1 cellular context compared by ENCODE assay signal in genomic region chr19:17489392-17490030, GRCh38.
A peak's percentile ranks its signal among the peaks of the same experiment; 100 is the strongest.
TF ChIP-seq lines count a peak whose summit lies in the region.

No MANE protein-coding gene starts in this region.

TF ChIP-seq in K562, 482 proteins besides CTCF, POLR2A, EP300 and RAD21:
- TF ChIP-seq PREB (CRISPR knock-in tag; IDR thresholded peaks at IDR 0.05) (no peak), BCOR (IDR thresholded peaks at IDR 0.05) (peak; percentile 87), ZNF639 (CRISPR knock-in tag; conservative IDR thresholded peaks at IDR 0.05 in 1 of 2, IDR thresholded peaks at IDR 0.05 in 1 of 2) (no peak), PTBP1 (IDR thresholded peaks at IDR 0.05; ENCODE audit: low read depth, low read length) (0 out of 2 replicates have a peak, but pooled peaks have one; percentile 70), NFE2L1 (tag; IDR thresholded peaks at IDR 0.05; ENCODE audit: borderline replicate concordance, low read depth) (no peak), VEZF1 (CRISPR knock-in tag; IDR thresholded peaks at IDR 0.05) (0 out of 2 replicates have a peak, but pooled peaks have one; percentile 15), KDM1A (IDR thresholded peaks at IDR 0.05) (peak in 1 of 2 experiments; percentile 65; a peak in 2 of 4 replicates), NBN (IDR thresholded peaks at IDR 0.05; ENCODE audit: low read depth) (no peak), SMC3 (conservative IDR thresholded peaks at IDR 0.05; ENCODE audit: insufficient read depth, low read depth, low read length) (no peak), ATF3 (IDR thresholded peaks at IDR 0.05) (no peak), ATF3 (CRISPR knock-in tag; conservative IDR thresholded peaks at IDR 0.05) (no peak), HMG20A (CRISPR knock-in tag; conservative IDR thresholded peaks at IDR 0.05) (no peak), USF1 (CRISPR knock-in tag; IDR thresholded peaks at IDR 0.05) (0 out of 2 replicates have a peak, but pooled peaks have one; percentile 10), E2F4 (CRISPR knock-in tag; IDR thresholded peaks at IDR 0.05; ENCODE audit: low read depth) (no peak), ZNF398 (CRISPR knock-in tag; IDR thresholded peaks at IDR 0.05) (no peak), CEBPG (CRISPR knock-in tag; IDR thresholded peaks at IDR 0.05) (0 out of 2 replicates have a peak, but pooled peaks have one; percentile 11), CEBPG (tag; conservative IDR thresholded peaks at IDR 0.05 in 1 of 2, IDR thresholded peaks at IDR 0.05 in 1 of 2) (no peak), HDAC2 (IDR thresholded peaks at IDR 0.05) (peak; percentile 51; the same call in 1 of the 2 replicates), SMARCA5 (IDR thresholded peaks at IDR 0.05) (peak; percentile 72; the same call in 1 of the 2 replicates), RBM25 (IDR thresholded peaks at IDR 0.05; ENCODE audit: low read depth, low read length, severe bottlenecking) (peak; percentile 77)
